17 cellular contexts compared by ENCODE assay signal in genomic region chr5:76016258-76016657, GRCh38.
DNase-seq lines count a peak whose midpoint lies in the region; ATAC-seq and TF ChIP-seq lines count a peak whose summit lies in the region.
"Had no signal": no experiment of that assay in that cellular context is flagged by ENCODE, and none has a peak within 500 bp of the region (broad histone marks: within the 10 kb centered on the region; RNA-seq: fewer than 3 reads in every experiment).

No MANE protein-coding gene starts in this region.

- no peak overlapping the region for H3K27ac Mint-ChIP-seq in Caco-2 (ENCODE audit: unreplicated experiment)
- H3K27ac Mint-ChIP-seq: activated naive CD4-positive, alpha-beta T cell treated with anti-CD3 and anti-CD28 coated beads, Interleukin-2, amount 50 U/mL, for 72 hours; stimulated activated naive CD8-positive, alpha-beta T cell treated with anti-CD3 and anti-CD28 coated beads, Interleukin-15, Interleukin-2, amounts not matched to agents 100 ng/mL and 50 ng/mL, for 24 hours had no signal

- no peaks in the 10 kb centered on the region for H3K36me3 Mint-ChIP-seq in Caco-2 (ENCODE audit: insufficient read depth, unreplicated experiment)
- H3K36me3 Mint-ChIP-seq: activated naive CD4-positive, alpha-beta T cell treated with anti-CD3 and anti-CD28 coated beads, Interleukin-2, amount 50 U/mL, for 72 hours had no signal

- H3K4me3 ChIP-seq in Caco-2 (ENCODE audit: low read depth, low read length), result no peak overlapping the region
- H3K4me3 ChIP-seq in kidney epithelial cell (ENCODE audit: low read depth, low read length), result no peak overlapping the region
- H3K4me3 ChIP-seq: tibial nerve had no signal

- no peaks in the 10 kb centered on the region for H3K9me3 ChIP-seq in Caco-2

- no TSS peak for BruUV-seq in Caco-2 (replicated peaks; lab: Mats Ljungman, UMichigan)

- CTCF ChIA-PET in Caco-2 (lab: Charles Lee), result no interaction called here

- H3K36me3 ChIP-seq in Caco-2 (ENCODE audit: control insufficient read depth, insufficient read depth, low read length) (no peaks in the 10 kb centered on the region), kidney epithelial cell (ENCODE audit: control insufficient read depth, insufficient read depth, low read length) (no peaks in the 10 kb centered on the region)
- H3K36me3 ChIP-seq: tibial nerve had no signal

- no peak overlapping the region for H3K4me3 Mint-ChIP-seq in Caco-2 (ENCODE audit: unreplicated experiment)
- H3K4me3 Mint-ChIP-seq: stimulated activated naive CD8-positive, alpha-beta T cell treated with anti-CD3 and anti-CD28 coated beads, Interleukin-15, Interleukin-2, amounts not matched to agents 100 ng/mL and 50 ng/mL, for 24 hours had no signal

- H3K4me1 Mint-ChIP-seq in Caco-2 (ENCODE audit: low read depth, unreplicated experiment), result no peaks in the 10 kb centered on the region

- intact Hi-C loops in Caco-2 (cut with micrococcal nuclease; ENCODE audit: unreplicated experiment), result loop anchor here (10.0 kb wide), 1 partner anchor 239 kb away; no protein-coding TSS in a partner anchor

- H3K9me3 Mint-ChIP-seq in Caco-2 (ENCODE audit: unreplicated experiment), result no peaks in the 10 kb centered on the region
- H3K9me3 Mint-ChIP-seq: activated naive CD4-positive, alpha-beta T cell treated with anti-CD3 and anti-CD28 coated beads, Interleukin-2, amount 50 U/mL, for 72 hours; stimulated activated naive CD8-positive, alpha-beta T cell treated with anti-CD3 and anti-CD28 coated beads, Interleukin-15, Interleukin-2, amounts not matched to agents 100 ng/mL and 50 ng/mL, for 24 hours had no signal

- POLR2A ChIA-PET in Caco-2 (lab: Charles Lee), result no interaction called here

- H3K27me3 ChIP-seq in Caco-2 (replicated peaks; ENCODE audit: control insufficient read depth, insufficient read depth, low read length) (no peaks in the 10 kb centered on the region), kidney epithelial cell (ENCODE audit: control insufficient read depth, insufficient read depth, low read length) (no peaks in the 10 kb centered on the region)
- H3K27me3 ChIP-seq: tibial nerve had no signal

- DNase-seq in Caco-2 (peak in 1 of 2 experiments; percentile 3), GM13977 (ENCODE audit: low spot score) (no peak), SK-MEL-5 (ENCODE audit: low read depth, low spot score) (peak; percentile 27), kidney epithelial cell (ENCODE audit: low read depth) (no peak), NCI-H2171 (lab: John Stamatoyannopoulos, UW) (no peak)
- DNase-seq: activated CD4-positive, CD25-positive, alpha-beta regulatory T cell treated with anti-CD3 and anti-CD28 coated beads, Interleukin-2, amount 50 U/mL, for 72 hours; EL; head of caudate nucleus; NCI-H1105 treated with DMSO at 0.1 percent for 48 hours; NCI-H2081 treated with DMSO at 0.1 percent for 48 hours; NCI-H510A; small intestine had no signal

- H3K27me3 Mint-ChIP-seq in Caco-2 (ENCODE audit: insufficient read depth, unreplicated experiment), result peaks cover 15% of the 10 kb centered on the region

- ATAC-seq in HG03457 (IDR thresholded peaks at IDR 0.05; ENCODE audit: unreplicated experiment) (no peak), HG03095 (IDR thresholded peaks at IDR 0.05; ENCODE audit: unreplicated experiment) (no peak)
- ATAC-seq: activated naive CD4-positive, alpha-beta T cell treated with anti-CD3 and anti-CD28 coated beads, Interleukin-2, amount 50 U/mL, for 72 hours had no signal

- in situ Hi-C loops in GM13977 (cut with MboI; ENCODE audit: low pct_unique_long_range_greater_than_20kb, low sequenced_read_pairs, unreplicated experiment), result no loop called here
- in situ Hi-C loops in SK-MEL-5 (cut with HindIII; ENCODE audit: low pct_unique_long_range_greater_than_20kb, low sequenced_read_pairs), result no loop called here

- TF ChIP-seq CTCF in Caco-2 (IDR thresholded peaks at IDR 0.05; ENCODE audit: insufficient read depth in 1 of 2, low read depth in 1 of 2, low read length in 1 of 2, severe bottlenecking in 1 of 2, unreplicated experiment in 1 of 2) (peak; percentile 11 to 20), GM13977 (IDR thresholded peaks at IDR 0.05; ENCODE audit: extremely low read depth, insufficient read depth, missing control alignments) (peak; percentile 21), kidney epithelial cell (IDR thresholded peaks at IDR 0.05; ENCODE audit: insufficient read depth, low read length, poor library complexity, severe bottlenecking) (peak; percentile 18)

- no peaks in the 10 kb centered on the region for H3K4me1 ChIP-seq in Caco-2
- H3K4me1 ChIP-seq: tibial nerve had no signal
